ENCODE assay signal across 27 cellular contexts in the genomic region with DNA sequence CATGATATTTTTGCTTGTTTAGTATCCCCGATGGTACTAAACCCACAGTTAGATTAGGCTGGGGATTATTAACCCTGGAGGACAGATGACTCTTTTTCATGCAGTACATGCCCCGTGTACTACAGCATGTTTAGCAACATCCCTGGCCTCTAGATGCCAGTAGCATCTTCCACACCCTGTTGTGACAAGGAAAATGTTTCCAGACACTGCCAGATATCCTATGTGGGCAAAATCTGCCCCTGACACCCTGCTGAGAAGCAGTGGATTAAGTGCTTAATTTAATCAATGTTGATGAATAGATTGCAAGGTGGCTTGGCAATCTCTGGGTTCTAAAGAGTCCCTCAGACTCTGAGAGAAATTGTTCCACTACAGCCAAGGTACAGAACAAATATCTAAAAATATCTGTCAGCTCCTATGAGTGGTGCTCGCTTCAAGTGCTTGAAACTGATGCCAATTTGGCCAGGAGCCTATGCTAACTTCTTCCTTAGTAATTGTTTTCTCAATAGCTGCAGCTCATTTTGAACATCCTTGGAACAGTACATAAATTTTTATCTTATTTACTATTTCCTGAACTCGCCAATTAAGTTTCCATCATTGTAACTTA.
DNase-seq lines count a peak whose midpoint lies in the region; ATAC-seq and TF ChIP-seq lines count a peak whose summit lies in the region.
"Had no signal": no experiment of that assay in that cellular context is flagged by ENCODE, and none has a peak within 500 bp of the region (broad histone marks: within the 10 kb centered on the region; RNA-seq: fewer than 3 reads in every experiment).

No MANE protein-coding gene starts in this region.

- H3K27ac ChIP-seq in cardiac muscle cell = peak overlapping the region; percentile 54
- H3K27ac ChIP-seq in right atrium auricular region = no peak overlapping the region
- no peak overlapping the region for H3K27ac ChIP-seq in esophagus muscularis mucosa (replicated peaks in 1 of 4)
- no peak overlapping the region for H3K27ac ChIP-seq in lung (ENCODE audit: low read depth in 1 of 2, low read length in 1 of 2)
- H3K27ac ChIP-seq: coronary artery, neutrophil, prostate gland, thoracic aorta had no signal

- H3K27me3 ChIP-seq in cardiac muscle cell (no peaks in the 10 kb centered on the region), right atrium auricular region (no peaks in the 10 kb centered on the region), esophagus muscularis mucosa (no peaks in the 10 kb centered on the region), lung (ENCODE audit: control insufficient read depth, insufficient read depth) (no peaks in the 10 kb centered on the region)
- H3K27me3 ChIP-seq: neutrophil had no signal

- H3K4me1 ChIP-seq in cardiac muscle cell (ENCODE audit: low read depth) (peaks cover 34% of the 10 kb centered on the region), right atrium auricular region (peaks cover 0 to 10% of the 10 kb centered on the region in 2 donors), esophagus muscularis mucosa (peaks cover 6 to 16% (median 12%) of the 10 kb centered on the region in 4 donors), lung (ENCODE audit: control insufficient read depth in 2 of 2, insufficient read depth in 2 of 2, low read length in 2 of 2) (peaks cover 0 to 2% of the 10 kb centered on the region in 2 donors)
- H3K4me1 ChIP-seq: prostate gland had no signal

- H3K9me3 ChIP-seq in cardiac muscle cell (ENCODE audit: low read depth) (no peaks in the 10 kb centered on the region), right atrium auricular region (no peaks in the 10 kb centered on the region), esophagus muscularis mucosa (no peaks in the 10 kb centered on the region), lung (ENCODE audit: control insufficient read depth in 2 of 2, insufficient read depth in 1 of 2, low read length in 1 of 2) (no peaks in the 10 kb centered on the region)
- H3K9me3 ChIP-seq: neutrophil, prostate gland, thoracic aorta had no signal

- peaks cover 8% of the 10 kb centered on the region for H3K9me3 Mint-ChIP-seq in activated CD4-positive, alpha-beta memory T cell treated with anti-CD3 and anti-CD28 coated beads, Interleukin-2, amount 10 ng/mL, durations not matched to agents 7 days and 5 days
- H3K9me3 Mint-ChIP-seq: activated T-helper 1 cell treated with anti-CD3 and anti-CD28 coated beads, Interleukin-12 subunit alpha, Interleukin-12 subunit beta, Interleukin-2, Interleukin-4 antibody, amounts not matched to agents 30 ng/mL and 10 ng/mL and 1 ng/mL, durations not matched to agents 14 hours and 24 hours and 36 hours had no signal

- TF ChIP-seq CTCF in cardiac muscle cell (IDR thresholded peaks at IDR 0.05; ENCODE audit: low read depth, low read length) = no peak
- no peak for TF ChIP-seq CTCF in right atrium auricular region (IDR thresholded peaks at IDR 0.05)
- TF ChIP-seq CTCF in esophagus muscularis mucosa (IDR thresholded peaks at IDR 0.05) = no peak
- no peak for TF ChIP-seq CTCF in lung (IDR thresholded peaks at IDR 0.05; ENCODE audit: control extremely low read depth, extremely low read depth)

- DNase-seq in cardiac muscle cell (ENCODE audit: low read depth in 1 of 2, low spot score in 1 of 2) (peak in 1 of 2 donors; percentile 61), right atrium auricular region (ENCODE audit: low spot score) (no peak), esophagus muscularis mucosa (ENCODE audit: extremely low spot score) (peak; percentile 66), lung (ENCODE audit: low spot score) (peak; percentile 74), posterior cingulate gyrus (no peak)
- DNase-seq in activated CD4-positive, alpha-beta memory T cell treated with anti-CD3 and anti-CD28 coated beads, Interleukin-2, amount 10 ng/mL, durations not matched to agents 7 days and 5 days = no peak
- DNase-seq: ACHN; activated CD4-positive, alpha-beta T cell treated with anti-CD3 and anti-CD28 coated beads, Interleukin-2, amount 50 U/mL, for 4 hours; activated CD8-positive, alpha-beta memory T cell treated with anti-CD3 and anti-CD28 coated beads, Interleukin-2, amount 50 U/mL, for 4 hours; activated naive CD4-positive, alpha-beta T cell treated with anti-CD3 and anti-CD28 coated beads, Interleukin-2, amount 50 U/mL, for 16 hours; amniotic stem cell; effector memory CD4-positive, alpha-beta T cell; GF-D8; H7; KBM-7; MM.1S; naive B cell; NCI-H1436; SIG-M5; stimulated activated naive CD4-positive, alpha-beta T cell; T-cell had no signal

- no peak for TF ChIP-seq EP300 in esophagus muscularis mucosa (IDR thresholded peaks at IDR 0.05)

- CTCF ChIA-PET in activated CD4-positive, alpha-beta memory T cell treated with anti-CD3 and anti-CD28 coated beads, Interleukin-2, amount 10 ng/mL, durations not matched to agents 7 days and 5 days (lab: Charles Lee) = no interaction called here

- POLR2A ChIA-PET in activated CD4-positive, alpha-beta memory T cell treated with anti-CD3 and anti-CD28 coated beads, Interleukin-2, amount 10 ng/mL, durations not matched to agents 7 days and 5 days (lab: Charles Lee) = no interaction called here

- intact Hi-C loops in esophagus muscularis mucosa (cut with DNase I) = no loop called here
- intact Hi-C loops in posterior cingulate gyrus (cut with DNase I) = no loop called here

- H3K27ac Mint-ChIP-seq in activated CD4-positive, alpha-beta memory T cell treated with anti-CD3 and anti-CD28 coated beads, Interleukin-2, amount 10 ng/mL, durations not matched to agents 7 days and 5 days = no peak overlapping the region
- H3K27ac Mint-ChIP-seq: activated T-helper 1 cell treated with anti-CD3 and anti-CD28 coated beads, Interleukin-12 subunit alpha, Interleukin-12 subunit beta, Interleukin-2, Interleukin-4 antibody, amounts not matched to agents 30 ng/mL and 10 ng/mL and 1 ng/mL, durations not matched to agents 14 hours and 24 hours and 36 hours; naive B cell; T-cell had no signal

- no peak for TF ChIP-seq POLR2A in esophagus muscularis mucosa (IDR thresholded peaks at IDR 0.05; ENCODE audit: low read depth)

- peak; percentile 60 for ATAC-seq in lung (ENCODE audit: insufficient read depth, low FRiP score)
- ATAC-seq in HG02973 (IDR thresholded peaks at IDR 0.05; ENCODE audit: unreplicated experiment) = no peak
- ATAC-seq: T-cell had no signal

- no peak overlapping the region for H3K4me3 Mint-ChIP-seq in activated CD4-positive, alpha-beta memory T cell treated with anti-CD3 and anti-CD28 coated beads, Interleukin-2, amount 10 ng/mL, durations not matched to agents 7 days and 5 days
- H3K4me3 Mint-ChIP-seq: activated T-helper 1 cell treated with anti-CD3 and anti-CD28 coated beads, Interleukin-12 subunit alpha, Interleukin-12 subunit beta, Interleukin-2, Interleukin-4 antibody, amounts not matched to agents 30 ng/mL and 10 ng/mL and 1 ng/mL, durations not matched to agents 14 hours and 24 hours and 36 hours; T-cell had no signal

- H3K4me3 ChIP-seq in cardiac muscle cell (no peak overlapping the region), right atrium auricular region (no peak overlapping the region), esophagus muscularis mucosa (no peak overlapping the region), lung (no peak overlapping the region)
- H3K4me3 ChIP-seq: coronary artery, prostate gland, thoracic aorta had no signal

- H3K27me3 Mint-ChIP-seq in activated CD4-positive, alpha-beta memory T cell treated with anti-CD3 and anti-CD28 coated beads, Interleukin-2, amount 10 ng/mL, durations not matched to agents 7 days and 5 days = no peaks in the 10 kb centered on the region
- H3K27me3 Mint-ChIP-seq: T-cell had no signal

- H3K4me1 Mint-ChIP-seq in activated CD4-positive, alpha-beta memory T cell treated with anti-CD3 and anti-CD28 coated beads, Interleukin-2, amount 10 ng/mL, durations not matched to agents 7 days and 5 days = no peaks in the 10 kb centered on the region
- H3K4me1 Mint-ChIP-seq: naive B cell, T-cell had no signal

- H3K36me3 ChIP-seq in cardiac muscle cell (no peaks in the 10 kb centered on the region), right atrium auricular region (no peaks in the 10 kb centered on the region), esophagus muscularis mucosa (no peaks in the 10 kb centered on the region), lung (ENCODE audit: control insufficient read depth in 2 of 2, insufficient read depth in 2 of 2, low read length in 2 of 2) (no peaks in the 10 kb centered on the region)
- H3K36me3 ChIP-seq: neutrophil, prostate gland, thoracic aorta had no signal

- no peaks in the 10 kb centered on the region for H3K36me3 Mint-ChIP-seq in activated CD4-positive, alpha-beta memory T cell treated with anti-CD3 and anti-CD28 coated beads, Interleukin-2, amount 10 ng/mL, durations not matched to agents 7 days and 5 days (ENCODE audit: low read depth)
- H3K36me3 Mint-ChIP-seq: naive B cell, T-cell had no signal

- 39% methylated on average over 4 of the region's 4 CpGs for WGBS in esophagus muscularis mucosa
- 34 to 55% methylated on average over 4 of the region's 4 CpGs for WGBS in lung, 2 donors

Comparison
In these comparisons a context has a peak if more than half of its experiments do, and no peak if none do; other contexts are left out.
1. DNase-seq: peak in esophagus muscularis mucosa (single experiment) and lung (single experiment); none in right atrium auricular region (single experiment), activated CD4-positive, alpha-beta memory T cell treated with anti-CD3 and anti-CD28 coated beads, Interleukin-2, amount 10 ng/mL, durations not matched to agents 7 days and 5 days (single experiment) and posterior cingulate gyrus (0 of 10).